In genomic region chr10:28775773-28776172, GRCh38 we compare ENCODE assay signal across 22 cellular contexts.
DNase-seq lines count a peak whose midpoint lies in the region; ATAC-seq, FAIRE-seq and TF ChIP-seq lines count a peak whose summit lies in the region.
"Had no signal": no experiment of that assay in that cellular context is flagged by ENCODE, and none has a peak within 500 bp of the region (broad histone marks: within the 10 kb centered on the region; RNA-seq: fewer than 3 reads in every experiment).

No MANE protein-coding gene starts in this region.

- POLR2A ChIA-PET in HepG2 (lab: Yijun Ruan, JAX): no interaction called here
- POLR2A ChIA-PET in WTC11 (lab: Charles Lee): no interaction called here

- no peaks in the 10 kb centered on the region for H3K27me3 Mint-ChIP-seq in WTC11 (ENCODE audit: low read depth)
- H3K27me3 Mint-ChIP-seq: B cell; CD4-positive, alpha-beta T cell had no signal

- no peak overlapping the region for H3K4me2 ChIP-seq in HepG2 (ENCODE audit: low read depth, low read length)
- H3K4me2 ChIP-seq: A549; BLaER1 treated with 17β-estradiol and CSF1 and Interleukin-3, amounts not matched to agents 10 nM and 100 nM had no signal

- intact Hi-C loops in HepG2 (cut with micrococcal nuclease; ENCODE audit: unreplicated experiment): loop anchor here (10.0 kb wide), 1 partner anchor 1041 kb away; no protein-coding TSS in a partner anchor
- intact Hi-C loops in right lobe of liver (cut with DNase I): no loop called here

- H2AFZ ChIP-seq in HepG2 (ENCODE audit: low read length): no peak overlapping the region

- no peak for TF ChIP-seq CTCF in HepG2 (CRISPR knock-in tag; IDR thresholded peaks at IDR 0.05)
- TF ChIP-seq CTCF in right lobe of liver (IDR thresholded peaks at IDR 0.05): no peak
- TF ChIP-seq CTCF in WTC11 (IDR thresholded peaks at IDR 0.05): no peak
- no peak for TF ChIP-seq CTCF in GM13976 (IDR thresholded peaks at IDR 0.05; ENCODE audit: borderline replicate concordance, control extremely low read depth, extremely low read depth, insufficient read depth, missing control alignments)

- H3K9me3 Mint-ChIP-seq in WTC11: peaks cover 6% of the 10 kb centered on the region
- H3K9me3 Mint-ChIP-seq: CD4-positive, alpha-beta T cell; CD8-positive, alpha-beta T cell had no signal

- H3K4me3 ChIP-seq in HepG2 (replicated peaks in 1 of 3; ENCODE audit: insufficient read depth in 1 of 3, low read depth in 2 of 3, low read length in 3 of 3) (no peak overlapping the region), right lobe of liver (no peak overlapping the region)
- H3K4me3 ChIP-seq: A549; BLaER1 treated with 17β-estradiol and CSF1 and Interleukin-3, amounts not matched to agents 10 nM and 100 nM; GM12878 had no signal

- no peaks in the 10 kb centered on the region for H4K20me1 ChIP-seq in HepG2 (ENCODE audit: insufficient read depth, low read length)
- H4K20me1 ChIP-seq: BLaER1 treated with 17β-estradiol and CSF1 and Interleukin-3, amounts not matched to agents 10 nM and 100 nM had no signal

- ATAC-seq in HepG2 (no peak), right lobe of liver (no peak), WTC11 (no peak)
- ATAC-seq: A549; CD8-positive, alpha-beta T cell; GM12878 had no signal

- H3K27ac Mint-ChIP-seq in WTC11: no peak overlapping the region
- H3K27ac Mint-ChIP-seq: B cell; CD4-positive, alpha-beta T cell; CD8-positive, alpha-beta T cell had no signal

- 84% methylated on average over 3 of the region's 3 CpGs for WGBS in HepG2 (ENCODE audit: low lambda C conversion rate)
- WGBS in right lobe of liver (ENCODE audit: insufficient coverage, low coverage, low lambda C conversion rate, missing lambda C conversion rate): 100% methylated on average over 3 of the region's 3 CpGs

- H3K27me3 ChIP-seq in HepG2 (ENCODE audit: control insufficient read depth in 1 of 2, insufficient read depth in 2 of 2, low read length in 2 of 2) (no peaks in the 10 kb centered on the region), right lobe of liver (no peaks in the 10 kb centered on the region)

- H3K36me3 ChIP-seq in HepG2 (replicated peaks in 1 of 2; ENCODE audit: control insufficient read depth in 1 of 2, insufficient read depth in 2 of 2, low read length in 2 of 2) (no peaks in the 10 kb centered on the region), right lobe of liver (no peaks in the 10 kb centered on the region)
- H3K36me3 ChIP-seq: BLaER1 treated with 17β-estradiol and CSF1 and Interleukin-3, amounts not matched to agents 10 nM and 100 nM had no signal

- FAIRE-seq in HepG2 (lab: Jason Lieb, UNC): no peak
- FAIRE-seq: A549, GM12878, GM18507 had no signal

- TF ChIP-seq EP300 in HepG2 (IDR thresholded peaks at IDR 0.05; ENCODE audit: low read depth in 2 of 2, low read length in 2 of 2) (no peak), HepG2 (CRISPR knock-in tag; IDR thresholded peaks at IDR 0.05; ENCODE audit: borderline replicate concordance) (no peak)

- H3K9ac ChIP-seq in HepG2 (ENCODE audit: insufficient read depth, low read depth, low read length): no peak overlapping the region
- H3K9ac ChIP-seq: BLaER1 treated with 17β-estradiol and CSF1 and Interleukin-3, amounts not matched to agents 10 nM and 100 nM had no signal

- CTCF ChIA-PET in HepG2 (lab: Yijun Ruan, JAX; ENCODE audit: low intra/inter-chr PET ratio, low total read pairs) (no interaction called here), WTC11 (lab: Charles Lee) (no interaction called here)

- H3K27ac ChIP-seq in HepG2 (ENCODE audit: extremely low read length, insufficient read depth, low read length): no peak overlapping the region
- no peak overlapping the region for H3K27ac ChIP-seq in right lobe of liver
- H3K27ac ChIP-seq: 22Rv1; A549; BLaER1 treated with 17β-estradiol and CSF1 and Interleukin-3, amounts not matched to agents 10 nM and 100 nM; C4-2B had no signal

- H3K4me1 ChIP-seq in HepG2 (ENCODE audit: insufficient read depth, low read length) (peaks cover 35% of the 10 kb centered on the region), right lobe of liver (peaks cover 0 to 12% (median 5%) of the 10 kb centered on the region in 4 donors)

- H3K4me3 Mint-ChIP-seq in WTC11: no peak overlapping the region
- H3K4me3 Mint-ChIP-seq: B cell; CD4-positive, alpha-beta T cell; CD8-positive, alpha-beta T cell had no signal

- no peak for TF ChIP-seq RAD21 in HepG2 (CRISPR knock-in tag; IDR thresholded peaks at IDR 0.05)

- DNase-seq in HepG2 (ENCODE audit: low spot score) (no peak), right lobe of liver (no peak), WTC11 (ENCODE audit: low spot score) (no peak), GM13976 (ENCODE audit: low spot score) (no peak), NAMALWA (ENCODE audit: low spot score) (no peak)
- DNase-seq: AML-193; CD4-positive, alpha-beta T cell; CD8-positive, alpha-beta T cell; DMS 273 treated with DMSO at 0.1 percent for 48 hours; DMS153; DMS53; DMS79; DND-41; EL; GDM1 had no signal

- BruUV-seq in HepG2 (replicated peaks; lab: Mats Ljungman, UMichigan): no TSS peak

- no peaks in the 10 kb centered on the region for H3K4me1 Mint-ChIP-seq in WTC11
- H3K4me1 Mint-ChIP-seq: B cell had no signal

- TF ChIP-seq POLR2A in HepG2 (IDR thresholded peaks at IDR 0.05; ENCODE audit: insufficient read depth in 1 of 2, low read depth in 2 of 2, low read length in 2 of 2): no peak
- TF ChIP-seq POLR2A in right lobe of liver (IDR thresholded peaks at IDR 0.05): no peak

- in situ Hi-C loops in HepG2 (cut with HindIII; ENCODE audit: extremely low pct_ligation_motif_present, low pct_unique_long_range_greater_than_20kb): no loop called here
- in situ Hi-C loops in GM13976 (cut with MboI; ENCODE audit: low sequenced_read_pairs, unreplicated experiment): no loop called here

- no peaks in the 10 kb centered on the region for H3K79me2 ChIP-seq in HepG2 (ENCODE audit: insufficient read depth, low read length)

- H3K36me3 Mint-ChIP-seq in WTC11: peaks cover 7% of the 10 kb centered on the region
- H3K36me3 Mint-ChIP-seq: CD8-positive, alpha-beta T cell had no signal

- H3K9me3 ChIP-seq in HepG2 (ENCODE audit: low read length) (no peaks in the 10 kb centered on the region), right lobe of liver (no peaks in the 10 kb centered on the region)
- H3K9me3 ChIP-seq: A549 had no signal

TF ChIP-seq in HepG2, 621 proteins besides CTCF, POLR2A, EP300 and RAD21:
- TF ChIP-seq E2F5 (CRISPR knock-in tag; conservative IDR thresholded peaks at IDR 0.05) (no peak), ZNF121 (CRISPR knock-in tag; IDR thresholded peaks at IDR 0.05) (peak; percentile 56; the same call in 1 of the 2 replicates)

TF ChIP-seq in WTC11, 78 proteins besides CTCF, POLR2A, EP300 and RAD21:
- TF ChIP-seq SP1 (CRISPR knock-in tag; conservative IDR thresholded peaks at IDR 0.05) (no peak), MLX (CRISPR knock-in tag; IDR thresholded peaks at IDR 0.05) (no peak), OVOL2 (CRISPR knock-in tag; IDR thresholded peaks at IDR 0.05; ENCODE audit: borderline replicate concordance) (no peak), TCF7 (CRISPR knock-in tag; IDR thresholded peaks at IDR 0.05; ENCODE audit: low read depth) (no peak), HMGA2 (CRISPR knock-in tag; IDR thresholded peaks at IDR 0.05) (no peak), NFYB (CRISPR knock-in tag; conservative IDR thresholded peaks at IDR 0.05; ENCODE audit: low read depth) (no peak), ZNF121 (CRISPR knock-in tag; IDR thresholded peaks at IDR 0.05) (peak; percentile 63; the same call in 1 of the 2 replicates), E2F1 (CRISPR knock-in tag; IDR thresholded peaks at IDR 0.05) (no peak)

Comparison
In these comparisons a context has a peak if more than half of its experiments do, and no peak if none do; other contexts are left out.
1. Of the 50 proteins assayed by ChIP-seq in both HepG2 and WTC11: peak only in HepG2: none; only in WTC11: none; in both: ZNF121; in neither: 49.